In the genomic region with DNA sequence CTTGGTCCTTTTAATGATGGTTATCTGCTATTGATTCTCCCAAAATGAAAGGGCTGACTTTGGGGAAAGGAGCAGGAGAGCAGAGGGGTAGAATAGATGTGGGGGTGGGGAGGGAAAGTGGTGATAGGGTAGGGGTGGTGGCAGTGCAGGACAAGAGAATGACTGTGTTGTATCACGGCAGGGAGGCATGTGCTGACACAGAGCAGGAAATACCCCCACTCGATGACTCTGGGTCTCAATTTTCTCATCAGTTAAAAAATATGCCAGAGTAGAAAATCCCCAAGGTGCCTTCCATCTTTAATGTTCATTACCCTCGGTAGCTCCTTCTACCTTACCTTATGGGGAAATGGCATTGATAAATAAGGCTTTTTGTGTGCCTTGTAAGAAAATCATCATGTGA, we compare ENCODE assay signal across 17 cellular contexts.
DNase-seq lines count a peak whose midpoint lies in the region; ATAC-seq and TF ChIP-seq lines count a peak whose summit lies in the region.
"Had no signal": no experiment of that assay in that cellular context is flagged by ENCODE, and none has a peak within 500 bp of the region (broad histone marks: within the 10 kb centered on the region; RNA-seq: fewer than 3 reads in every experiment).

No MANE protein-coding gene starts in this region.

- H3K4me3 ChIP-seq in GM12865 (ENCODE audit: low read depth, low read length) (no peak overlapping the region), MG63 (no peak overlapping the region)
- H3K4me3 ChIP-seq: colonic mucosa, gastrocnemius medialis, K562, left lung, SJSA1, thyroid gland had no signal

- H3K9me3 ChIP-seq in MG63, result no peaks in the 10 kb centered on the region
- H3K9me3 ChIP-seq: colonic mucosa, gastrocnemius medialis, left lung, thyroid gland had no signal

- no peaks in the 10 kb centered on the region for H3K27me3 Mint-ChIP-seq in Calu3 (ENCODE audit: unreplicated experiment)

- TF ChIP-seq CTCF in Calu3 (IDR thresholded peaks at IDR 0.05; ENCODE audit: unreplicated experiment) (no peak), GM12865 (IDR thresholded peaks at IDR 0.05; ENCODE audit: insufficient read depth, low read depth, low read length, missing control alignments) (no peak)

- BruUV-seq in Calu3 (replicated peaks; lab: Mats Ljungman, UMichigan), result no TSS peak

- no peaks in the 10 kb centered on the region for H3K36me3 Mint-ChIP-seq in Calu3 (ENCODE audit: insufficient read depth, unreplicated experiment)

- CTCF ChIA-PET in Calu3 (lab: Charles Lee), result no interaction called here

- intact Hi-C loops in Calu3 (cut with micrococcal nuclease; ENCODE audit: unreplicated experiment) (loop anchor here (5.0 to 10.0 kb wide), 2 partner anchors 73 to 125 kb away; no protein-coding TSS in a partner anchor), sciatic nerve (cut with DNase I) (no loop called here)

- H3K4me3 Mint-ChIP-seq in Calu3 (ENCODE audit: low read depth, unreplicated experiment), result no peak overlapping the region
- H3K4me3 Mint-ChIP-seq: activated B cell treated with CpG ODN at 0.5 μM for 24 hours had no signal

- DNase-seq in Calu3 (no peak), GM12865 (ENCODE audit: low read depth) (peak; percentile 56), iPS-NIHi7 (ENCODE audit: extremely low spot score) (peak; percentile 26), MG63 (no peak), GOT3 (lab: John Stamatoyannopoulos, UW) (no peak), sciatic nerve (ENCODE audit: low spot score) (no peak)
- DNase-seq: activated B cell treated with CpG ODN at 0.5 μM for 24 hours, colonic mucosa, gastrocnemius medialis, left lung, NCI-H1092, PC-3 had no signal

- H3K9me3 Mint-ChIP-seq in Calu3 (ENCODE audit: low read depth, unreplicated experiment), result no peaks in the 10 kb centered on the region
- H3K9me3 Mint-ChIP-seq: activated B cell treated with CpG ODN at 0.5 μM for 24 hours had no signal

- H3K4me1 Mint-ChIP-seq in Calu3 (ENCODE audit: low read depth, unreplicated experiment), result peaks cover 24% of the 10 kb centered on the region

- peak overlapping the region; percentile 42 for H3K27ac Mint-ChIP-seq in Calu3 (ENCODE audit: unreplicated experiment)
- H3K27ac Mint-ChIP-seq: activated B cell treated with CpG ODN at 0.5 μM for 24 hours had no signal

- no peaks in the 10 kb centered on the region for H3K36me3 ChIP-seq in MG63
- H3K36me3 ChIP-seq: colonic mucosa, gastrocnemius medialis, left lung, SJSA1, thyroid gland had no signal

- no peaks in the 10 kb centered on the region for H3K27me3 ChIP-seq in MG63
- H3K27me3 ChIP-seq: colonic mucosa, gastrocnemius medialis, left lung, SJSA1, thyroid gland had no signal

- peak; percentile 20 for ATAC-seq in HG03432 (IDR thresholded peaks at IDR 0.05; ENCODE audit: unreplicated experiment)
- ATAC-seq in GM18517 (IDR thresholded peaks at IDR 0.05; ENCODE audit: unreplicated experiment), result no peak
- ATAC-seq in sciatic nerve, result no peak
- ATAC-seq: gastrocnemius medialis, K562, left lung, PC-3 had no signal

Comparison
In these comparisons a context has a peak if more than half of its experiments do, and no peak if none do; other contexts are left out.
1. DNase-seq: peak in GM12865 (single experiment) and iPS-NIHi7 (single experiment); none in Calu3 (single experiment), MG63 (single experiment), GOT3 (single experiment) and sciatic nerve (single experiment).